In genomic region chr10:100872034-100872791, GRCh38 we compare ENCODE assay signal across 8 cellular contexts. TPM values are rescaled to one million over a fixed set of nuclear protein-coding genes. Genes with fewer than 3 reads are reported as not detected.
DNase-seq lines count a peak whose midpoint lies in the region; ATAC-seq, FAIRE-seq and TF ChIP-seq lines count a peak whose summit lies in the region.

No MANE protein-coding gene starts in this region.

- peak in 1 of 5 experiments; percentile 37 for TF ChIP-seq CTCF in gastrocnemius medialis (IDR thresholded peaks at IDR 0.05 in 4 of 5, conservative IDR thresholded peaks at IDR 0.05 in 1 of 5)

- TF ChIP-seq POLR2A in H54 (IDR thresholded peaks at IDR 0.05; ENCODE audit: low read depth, low read length): no peak; the same call in 1 of the 2 replicates
- no peak for TF ChIP-seq POLR2A in gastrocnemius medialis (IDR thresholded peaks at IDR 0.05)

- DNase-seq in CD4-positive, CD25-positive, alpha-beta regulatory T cell: peak; percentile 9 to 53 (median 17)
- DNase-seq in H54 (ENCODE audit: insufficient read length, low spot score) (peak; percentile 54), OCI-M1 (lab: John Stamatoyannopoulos, UW) (peak; percentile 82), iPS-NIHi11 (ENCODE audit: low spot score) (peak; percentile 90), gastrocnemius medialis (no peak)
- peak; percentile 27 for DNase-seq in activated T-helper 9 cell treated with anti-CD3 and anti-CD28 coated beads, Interleukin-2, amount 50 U/mL, for 16 hours (ENCODE audit: low read depth)
- DNase-seq in stimulated activated CD4-positive, alpha-beta T cell treated with anti-CD3 and anti-CD28 coated beads, TNF-alpha, amount 100 ng/mL, for 4 hours (ENCODE audit: low read depth in 3 of 3): peak; percentile 11 to 37 (median 13)

- H3K36me3 Mint-ChIP-seq in CD4-positive, CD25-positive, alpha-beta regulatory T cell: no peaks in the 10 kb centered on the region

- H3K27me3 Mint-ChIP-seq in CD4-positive, CD25-positive, alpha-beta regulatory T cell: peaks cover 12% of the 10 kb centered on the region

- intact Hi-C loops in gastrocnemius medialis (cut with DNase I; ENCODE audit: low total_unique reads): loop anchor here (10.0 kb wide), 1 partner anchor 197 kb away; no protein-coding TSS in a partner anchor

- H3K4me1 ChIP-seq in CD4-positive, CD25-positive, alpha-beta regulatory T cell (ENCODE audit: control insufficient read depth, insufficient read depth, low read length, poor library complexity, severe bottlenecking): no peaks in the 10 kb centered on the region
- H3K4me1 ChIP-seq in gastrocnemius medialis: no peaks in the 10 kb centered on the region

- H3K9me3 Mint-ChIP-seq in CD4-positive, CD25-positive, alpha-beta regulatory T cell: peaks cover 0 to 2% (median 0%) of the 10 kb centered on the region in 7 donors

- peak in 1 of 2 donors; percentile 31 for ATAC-seq in CD4-positive, CD25-positive, alpha-beta regulatory T cell (ENCODE audit: low read depth in 2 of 2)
- ATAC-seq in GM18502 (IDR thresholded peaks at IDR 0.05; ENCODE audit: poor library complexity, unreplicated experiment) (no peak), gastrocnemius medialis (no peak)

- no peak for FAIRE-seq in H54 (lab: Jason Lieb, UNC)

- H3K9me3 ChIP-seq in CD4-positive, CD25-positive, alpha-beta regulatory T cell (ENCODE audit: control insufficient read depth in 2 of 2, low read length in 2 of 2): no peaks in the 10 kb centered on the region
- no peaks in the 10 kb centered on the region for H3K9me3 ChIP-seq in gastrocnemius medialis

- no peak overlapping the region for H3K27ac Mint-ChIP-seq in CD4-positive, CD25-positive, alpha-beta regulatory T cell

- H3K4me3 Mint-ChIP-seq in CD4-positive, CD25-positive, alpha-beta regulatory T cell: no peak overlapping the region

- H3K36me3 ChIP-seq in CD4-positive, CD25-positive, alpha-beta regulatory T cell (ENCODE audit: control insufficient read depth, insufficient read depth, low read length): no peaks in the 10 kb centered on the region
- H3K36me3 ChIP-seq in gastrocnemius medialis: no peaks in the 10 kb centered on the region

- H3K4me3 ChIP-seq in CD4-positive, CD25-positive, alpha-beta regulatory T cell (ENCODE audit: low read depth, low read length): no peak overlapping the region
- H3K4me3 ChIP-seq in gastrocnemius medialis: no peak overlapping the region

- H3K27ac ChIP-seq in CD4-positive, CD25-positive, alpha-beta regulatory T cell (ENCODE audit: insufficient read depth, low read length, poor library complexity, severe bottlenecking): no peak overlapping the region
- no peak overlapping the region for H3K27ac ChIP-seq in gastrocnemius medialis

- H3K4me1 Mint-ChIP-seq in CD4-positive, CD25-positive, alpha-beta regulatory T cell: peaks cover 0 to 2% (median 0%) of the 10 kb centered on the region in 4 donors

- in situ Hi-C loops in gastrocnemius medialis (cut with MboI; ENCODE audit: low sequenced_read_pairs in 4 of 4): no loop called here

- no peaks in the 10 kb centered on the region for H3K27me3 ChIP-seq in CD4-positive, CD25-positive, alpha-beta regulatory T cell (ENCODE audit: control insufficient read depth, insufficient read depth, low read length)
- peaks cover 0 to 16% (median 0%) of the 10 kb centered on the region in 3 donors for H3K27me3 ChIP-seq in gastrocnemius medialis

RNA-seq across cellular contexts. Expression of gene SLF2, which starts 40.5 kb away (rescaled TPM):
- 23.2 TPM for total RNA-seq in CD4-positive, CD25-positive, alpha-beta regulatory T cell
- polyA plus RNA-seq in CD4-positive, CD25-positive, alpha-beta regulatory T cell: 10 to 100 TPM; 10.3 to 11.8 (median 10.6) TPM
- 10 to 100 TPM in 3 of 4 donors, 1 to 10 TPM in 1; 9.2 to 23.0 (median 20.1) TPM for total RNA-seq in gastrocnemius medialis

Comparison
In these comparisons a context has a peak if more than half of its experiments do, and no peak if none do; other contexts are left out.
1. DNase-seq: peak in CD4-positive, CD25-positive, alpha-beta regulatory T cell (3 of 3), H54 (single experiment), OCI-M1 (single experiment), activated T-helper 9 cell treated with anti-CD3 and anti-CD28 coated beads, Interleukin-2, amount 50 U/mL, for 16 hours (single experiment), iPS-NIHi11 (single experiment) and stimulated activated CD4-positive, alpha-beta T cell treated with anti-CD3 and anti-CD28 coated beads, TNF-alpha, amount 100 ng/mL, for 4 hours (3 of 3); none in gastrocnemius medialis (0 of 2).